ENCODE assay signal across 8 cellular contexts in genomic region chr1:116373451-116374339, GRCh38. TPM values are rescaled to one million over a fixed set of nuclear protein-coding genes. Genes with fewer than 3 reads are reported as not detected.
A peak's percentile ranks its signal among the peaks of the same experiment; 100 is the strongest.
DNase-seq lines count a peak whose midpoint lies in the region; ATAC-seq and TF ChIP-seq lines count a peak whose summit lies in the region.

No MANE protein-coding gene starts in this region.

- peak overlapping the region; percentile 96 for H3K27ac ChIP-seq in upper lobe of right lung

- DNase-seq in NCI-H1436 (lab: John Stamatoyannopoulos, UW) (peak; percentile 46), NCI-H1436 treated with DMSO at 0.1 percent for 48 hours (lab: John Stamatoyannopoulos, UW) (no peak), RKO (ENCODE audit: low spot score) (peak; percentile 63), glomerular visceral epithelial cell (ENCODE audit: extremely low spot score) (peak; percentile 52), nucleus accumbens (lab: John Stamatoyannopoulos, UW) (peak in 40 of 56 donors; percentile 16 to 74 (median 52)), upper lobe of right lung (peak; percentile 89)
- DNase-seq in activated naive CD4-positive, alpha-beta T cell treated with Interleukin-2 at 50 U/mL for 16 hours = peak; percentile 65

- peaks cover 45% of the 10 kb centered on the region for H3K4me1 ChIP-seq in upper lobe of right lung

- no peaks in the 10 kb centered on the region for H3K9me3 ChIP-seq in upper lobe of right lung

- H3K36me3 ChIP-seq in upper lobe of right lung = no peaks in the 10 kb centered on the region

- peak overlapping the region; percentile 87 for H3K4me3 ChIP-seq in upper lobe of right lung

- TF ChIP-seq CTCF in upper lobe of right lung (IDR thresholded peaks at IDR 0.05) = no peak

- intact Hi-C loops in upper lobe of right lung (cut with DNase I) = no loop called here

- H3K27me3 ChIP-seq in upper lobe of right lung = no peaks in the 10 kb centered on the region

- ATAC-seq in HG03280 (IDR thresholded peaks at IDR 0.05; ENCODE audit: unreplicated experiment) (peak; percentile 5), upper lobe of right lung (peak; percentile 56)

RNA-seq across cellular contexts. Expression of gene ATP1A1, which starts 0.7 kb away (rescaled TPM):
- 628 TPM for total RNA-seq in upper lobe of right lung
